ENCODE assay signal across 8 cellular contexts in genomic region chr13:44921931-44922758, GRCh38.
DNase-seq lines count a peak whose midpoint lies in the region; ATAC-seq lines count a peak whose summit lies in the region.

No MANE protein-coding gene starts in this region.

- peaks cover 5% of the 10 kb centered on the region for H3K4me1 Mint-ChIP-seq in activated naive CD8-positive, alpha-beta T cell treated with anti-CD3 and anti-CD28 coated beads, Interleukin-2, amount 50 U/mL, for 24 hours

- no peak overlapping the region for H3K4me3 Mint-ChIP-seq in activated naive CD8-positive, alpha-beta T cell treated with anti-CD3 and anti-CD28 coated beads, Interleukin-2, amount 50 U/mL, for 24 hours

- ATAC-seq in HG02610 (IDR thresholded peaks at IDR 0.05; ENCODE audit: unreplicated experiment), result no peak
- no peak for ATAC-seq in activated naive CD8-positive, alpha-beta T cell treated with anti-CD3 and anti-CD28 coated beads, Interleukin-2, amount 50 U/mL, for 24 hours

- H3K27me3 ChIP-seq in ACC112 (ENCODE audit: insufficient read depth, low read length), result no peaks in the 10 kb centered on the region

- peak overlapping the region; percentile 40 for H2AFZ ChIP-seq in ACC112 (ENCODE audit: low read length, unreplicated experiment)

- peak overlapping the region; percentile 94 for H3K27ac ChIP-seq in ACC112 (ENCODE audit: low read depth, low read length)
- H3K27ac ChIP-seq in caudate nucleus (ENCODE audit: low read depth, low read length), result peak overlapping the region; percentile 32

- H3K9me3 Mint-ChIP-seq in activated naive CD8-positive, alpha-beta T cell treated with anti-CD3 and anti-CD28 coated beads, Interleukin-2, amount 50 U/mL, for 24 hours, result no peaks in the 10 kb centered on the region

- peak; percentile 100 for DNase-seq in LHCN-M2 (ENCODE audit: low read depth)
- DNase-seq in caudate nucleus (lab: John Stamatoyannopoulos, UW), result peak in 19 of 61 donors; percentile 5 to 82 (median 28)
- peak; percentile 15 for DNase-seq in medulla oblongata (ENCODE audit: extremely low spot score)
- no peak for DNase-seq in NCI-H1105 treated with DMSO at 0.1 percent for 48 hours (lab: John Stamatoyannopoulos, UW)
- DNase-seq in stimulated activated CD4-positive, alpha-beta T cell treated with anti-CD3 and anti-CD28 coated beads, Interleukin-4, amount 100 ng/mL, for 24 hours, result no peak
- DNase-seq in activated naive CD8-positive, alpha-beta T cell treated with anti-CD3 and anti-CD28 coated beads, Interleukin-2, amount 50 U/mL, for 24 hours, result no peak

- no peaks in the 10 kb centered on the region for H3K36me3 Mint-ChIP-seq in activated naive CD8-positive, alpha-beta T cell treated with anti-CD3 and anti-CD28 coated beads, Interleukin-2, amount 50 U/mL, for 24 hours (ENCODE audit: low read depth)

- H3K79me2 ChIP-seq in ACC112 (ENCODE audit: control insufficient read depth, insufficient read depth, low read length, unreplicated experiment), result no peaks in the 10 kb centered on the region

- H3K27me3 Mint-ChIP-seq in activated naive CD8-positive, alpha-beta T cell treated with anti-CD3 and anti-CD28 coated beads, Interleukin-2, amount 50 U/mL, for 24 hours, result peaks cover 9% of the 10 kb centered on the region

- no peak overlapping the region for H3K4me3 ChIP-seq in ACC112 (ENCODE audit: low read depth, low read length)

- peaks cover 30% of the 10 kb centered on the region for H3K4me1 ChIP-seq in ACC112 (ENCODE audit: control insufficient read depth, insufficient read depth, low read length, unreplicated experiment)

- H3K27ac Mint-ChIP-seq in activated naive CD8-positive, alpha-beta T cell treated with anti-CD3 and anti-CD28 coated beads, Interleukin-2, amount 50 U/mL, for 24 hours, result no peak overlapping the region

- no peaks in the 10 kb centered on the region for H3K36me3 ChIP-seq in ACC112 (ENCODE audit: insufficient read depth, low read length)

Comparison
In these comparisons a context has a peak if more than half of its experiments do, and no peak if none do; other contexts are left out.
1. DNase-seq: peak in LHCN-M2 (single experiment) and medulla oblongata (single experiment); none in NCI-H1105 treated with DMSO at 0.1 percent for 48 hours (single experiment), stimulated activated CD4-positive, alpha-beta T cell treated with anti-CD3 and anti-CD28 coated beads, Interleukin-4, amount 100 ng/mL, for 24 hours (single experiment) and activated naive CD8-positive, alpha-beta T cell treated with anti-CD3 and anti-CD28 coated beads, Interleukin-2, amount 50 U/mL, for 24 hours (single experiment).